18 cellular contexts compared by ENCODE assay signal in the genomic region with DNA sequence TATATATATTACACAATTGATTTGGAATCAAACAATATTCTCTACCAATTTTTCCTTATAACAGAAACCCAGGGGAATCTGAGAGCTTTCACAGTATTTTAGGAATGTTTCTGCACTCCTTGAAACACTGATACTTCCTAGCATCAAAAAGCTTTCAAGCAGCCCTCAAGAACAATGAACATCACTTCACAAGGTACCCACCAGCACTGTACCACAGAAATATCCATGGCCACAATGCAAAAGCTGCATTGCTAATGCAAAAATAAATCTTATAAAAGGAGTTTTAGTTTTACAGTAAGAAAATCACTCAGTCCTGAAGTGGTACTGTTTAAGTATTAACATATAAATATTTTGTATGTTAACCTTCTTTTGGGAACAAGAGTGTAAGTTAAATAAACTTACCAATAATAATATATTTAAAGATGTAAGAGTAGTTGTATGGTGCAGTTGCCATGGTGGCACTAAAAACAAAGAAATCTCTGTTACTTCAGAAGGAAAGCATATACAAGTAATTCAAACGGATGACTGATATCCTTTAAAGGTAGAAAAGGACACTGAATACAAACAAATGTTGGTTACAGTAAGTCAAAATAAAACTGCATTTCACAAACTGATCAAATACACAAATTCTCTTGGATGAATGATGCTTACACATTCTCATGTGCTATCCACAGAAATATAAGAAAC. TPM values are rescaled to one million over a fixed set of nuclear protein-coding genes. Genes with fewer than 3 reads are reported as not detected.
DNase-seq lines count a peak whose midpoint lies in the region; ATAC-seq and TF ChIP-seq lines count a peak whose summit lies in the region.
"Had no signal": no experiment of that assay in that cellular context is flagged by ENCODE, and none has a peak within 500 bp of the region (broad histone marks: within the 10 kb centered on the region; RNA-seq: fewer than 3 reads in every experiment).

No MANE protein-coding gene starts in this region.

- peak overlapping the region; percentile 29 for H3K4me3 Mint-ChIP-seq in activated T-helper 17 cell treated with anti-CD3 and anti-CD28 coated beads, Interleukin-2, amount 50 U/mL, for 72 hours

- H3K4me3 ChIP-seq in mammary epithelial cell (replicated peaks in 1 of 3; ENCODE audit: insufficient read depth in 1 of 3, low read depth in 2 of 3, low read length in 3 of 3) (no peak overlapping the region), breast epithelium (no peak overlapping the region), left lung (no peak overlapping the region), gastrocnemius medialis (no peak overlapping the region)
- H3K4me3 ChIP-seq: ovary, skin epidermis had no signal

- H3K4me1 Mint-ChIP-seq in activated T-helper 17 cell treated with anti-CD3 and anti-CD28 coated beads, Interleukin-2, amount 50 U/mL, for 72 hours = peaks cover 43% of the 10 kb centered on the region

- WGBS in mammary epithelial cell (ENCODE audit: low coverage, missing lambda C conversion rate) = 22% methylated on average over 1 of the region's 1 CpG

- CTCF ChIA-PET in mammary epithelial cell (lab: Charles Lee; ENCODE audit: low non-redundant PET) = no interaction called here

- in situ Hi-C loops in mammary epithelial cell (cut with MboI; ENCODE audit: low sequenced_read_pairs in 2 of 2) (no loop called here), ACHN (cut with HindIII; ENCODE audit: low pct_ligation_motif_present, low pct_unique_long_range_greater_than_20kb, low sequenced_read_pairs) (no loop called here), gastrocnemius medialis (cut with MboI; ENCODE audit: low sequenced_read_pairs in 4 of 4) (no loop called here)

- H3K27me3 Mint-ChIP-seq in activated T-helper 17 cell treated with anti-CD3 and anti-CD28 coated beads, Interleukin-2, amount 50 U/mL, for 72 hours = no peaks in the 10 kb centered on the region
- H3K27me3 Mint-ChIP-seq: stimulated activated naive B cell treated with anti-CD40 and anti-IgM and Interleukin-4, amounts not matched to agents 10 μg/mL and 1 μg/mL and 100 μg/mL, for 72 hours; type B pancreatic cell had no signal

- H3K36me3 ChIP-seq in mammary epithelial cell (ENCODE audit: insufficient read depth, low read length) = no peaks in the 10 kb centered on the region
- no peaks in the 10 kb centered on the region for H3K36me3 ChIP-seq in breast epithelium
- H3K36me3 ChIP-seq in left lung = no peaks in the 10 kb centered on the region
- no peaks in the 10 kb centered on the region for H3K36me3 ChIP-seq in gastrocnemius medialis
- H3K36me3 ChIP-seq: ovary had no signal

- H3K36me3 Mint-ChIP-seq in activated T-helper 17 cell treated with anti-CD3 and anti-CD28 coated beads, Interleukin-2, amount 50 U/mL, for 72 hours (ENCODE audit: low read depth) = peaks cover 43% of the 10 kb centered on the region

- H3K79me2 ChIP-seq in mammary epithelial cell (ENCODE audit: insufficient read depth, low read length) = peaks cover 99% of the 10 kb centered on the region

- peak overlapping the region; percentile 33 for H3K27ac Mint-ChIP-seq in activated T-helper 17 cell treated with anti-CD3 and anti-CD28 coated beads, Interleukin-2, amount 50 U/mL, for 72 hours

- DNase-seq in mammary epithelial cell (no peak), breast epithelium (ENCODE audit: low spot score in 2 of 2) (no peak), left lung (no peak), ACHN (no peak), gastrocnemius medialis (no peak)
- DNase-seq: central memory CD4-positive, alpha-beta T cell; midbrain; NCI-H1092 treated with DMSO at 0.1 percent for 48 hours; NCI-H2171; ovary; stimulated activated naive B cell treated with anti-CD40 and anti-IgM and Interleukin-4, amounts not matched to agents 10 μg/mL and 1 μg/mL and 100 μg/mL, for 72 hours; T-helper 9 cell had no signal

- H3K4me1 ChIP-seq in mammary epithelial cell (ENCODE audit: insufficient read depth, low read length) (peaks cover 31% of the 10 kb centered on the region), breast epithelium (no peaks in the 10 kb centered on the region), left lung (peaks cover 43 to 73% of the 10 kb centered on the region in 2 donors), gastrocnemius medialis (peaks cover 85 to 86% of the 10 kb centered on the region in 2 donors)

- no peak overlapping the region for H3K9ac ChIP-seq in mammary epithelial cell (ENCODE audit: insufficient read depth, low read length)

- peak overlapping the region; percentile 69 for H3K27ac ChIP-seq in mammary epithelial cell (ENCODE audit: insufficient read depth, low read depth, low read length)
- H3K27ac ChIP-seq in breast epithelium = no peak overlapping the region
- no peak overlapping the region for H3K27ac ChIP-seq in left lung
- H3K27ac ChIP-seq in gastrocnemius medialis = no peak overlapping the region
- H3K27ac ChIP-seq: ovary had no signal

- H3K4me2 ChIP-seq in mammary epithelial cell (ENCODE audit: insufficient read depth, low read depth, low read length) = no peak overlapping the region

- peaks cover 8% of the 10 kb centered on the region for H4K20me1 ChIP-seq in mammary epithelial cell (ENCODE audit: insufficient read depth, low read length)

- TF ChIP-seq CTCF in mammary epithelial cell (conservative IDR thresholded peaks at IDR 0.05 in 1 of 2, IDR thresholded peaks at IDR 0.05 in 1 of 2; ENCODE audit: extremely low read depth in 1 of 2, insufficient read depth in 1 of 2, low read depth in 1 of 2, low read length in 2 of 2) (no peak), breast epithelium (IDR thresholded peaks at IDR 0.05) (no peak), left lung (IDR thresholded peaks at IDR 0.05) (no peak), gastrocnemius medialis (IDR thresholded peaks at IDR 0.05 in 4 of 5, conservative IDR thresholded peaks at IDR 0.05 in 1 of 5) (no peak)

- BruUV-seq in mammary epithelial cell (replicated peaks; lab: Mats Ljungman, UMichigan) = no TSS peak

- H3K27me3 ChIP-seq in mammary epithelial cell (ENCODE audit: insufficient read depth, low read length) (no peaks in the 10 kb centered on the region), breast epithelium (no peaks in the 10 kb centered on the region), left lung (no peaks in the 10 kb centered on the region), gastrocnemius medialis (no peaks in the 10 kb centered on the region)
- H3K27me3 ChIP-seq: ovary had no signal

- intact Hi-C loops in mammary epithelial cell (cut with micrococcal nuclease) (loop anchor here (10.0 kb wide), 1 partner anchor 208 kb away; no protein-coding TSS in a partner anchor), breast epithelium (cut with DNase I; ENCODE audit: low total_unique reads) (no loop called here), left lung (cut with DNase I) (no loop called here), gastrocnemius medialis (cut with DNase I; ENCODE audit: low total_unique reads) (no loop called here)

- H2AFZ ChIP-seq in mammary epithelial cell (ENCODE audit: low read depth, low read length) = no peak overlapping the region

- H3K9me3 ChIP-seq in mammary epithelial cell (replicated peaks; ENCODE audit: insufficient read depth, low read length) (no peaks in the 10 kb centered on the region), breast epithelium (no peaks in the 10 kb centered on the region), left lung (no peaks in the 10 kb centered on the region), gastrocnemius medialis (no peaks in the 10 kb centered on the region)
- H3K9me3 ChIP-seq: ovary had no signal

- H3K9me3 Mint-ChIP-seq in activated T-helper 17 cell treated with anti-CD3 and anti-CD28 coated beads, Interleukin-2, amount 50 U/mL, for 72 hours = no peaks in the 10 kb centered on the region
- H3K9me3 Mint-ChIP-seq: stimulated activated naive B cell treated with anti-CD40 and anti-IgM and Interleukin-4, amounts not matched to agents 10 μg/mL and 1 μg/mL and 100 μg/mL, for 72 hours; type B pancreatic cell had no signal

- peak; percentile 48 for ATAC-seq in activated T-helper 17 cell treated with anti-CD3 and anti-CD28 coated beads, Interleukin-2, amount 50 U/mL, for 72 hours (replicated peaks)
- ATAC-seq in left lung = peak; percentile 25
- ATAC-seq in gastrocnemius medialis = no peak
- no peak for ATAC-seq in GM21717 (IDR thresholded peaks at IDR 0.05; ENCODE audit: unreplicated experiment)
- no peak for ATAC-seq in HG02840 (IDR thresholded peaks at IDR 0.05; ENCODE audit: low FRiP score, unreplicated experiment)
- ATAC-seq: Right ventricle myocardium inferior; stimulated activated naive B cell treated with anti-CD40 and anti-IgM and Interleukin-4, amounts not matched to agents 10 μg/mL and 1 μg/mL and 100 μg/mL, for 72 hours had no signal

- dilution Hi-C loops in mammary epithelial cell (cut with HindIII; ENCODE audit: low sequenced_read_pairs) = loop anchor here (5.0 kb wide), 1 partner anchor 94 kb away; no protein-coding TSS in a partner anchor

- TF ChIP-seq POLR2A in breast epithelium (IDR thresholded peaks at IDR 0.05) = no peak
- TF ChIP-seq POLR2A in gastrocnemius medialis (IDR thresholded peaks at IDR 0.05) = no peak

RNA-seq across cellular contexts. Expression of gene RAB14, which starts 8.6 kb away (rescaled TPM):
- total RNA-seq in mammary epithelial cell = 10 to 100 TPM; 27.5 to 74.6 TPM
- polyA plus RNA-seq in mammary epithelial cell = 24.7 TPM
- polyA minus RNA-seq in mammary epithelial cell = 33.8 TPM
- total RNA-seq in breast epithelium = 10 to 100 TPM; 36.5 to 53.1 (median 41.3) TPM
- 10 to 100 TPM; 45.4 to 66.4 TPM for total RNA-seq in activated T-helper 17 cell treated with anti-CD3 and anti-CD28 coated beads, Interleukin-2, amount 50 U/mL, for 72 hours
- total RNA-seq in left lung = 100 to 1,000 TPM in 1 of 2 donors, 10 to 100 TPM in 1; 94.1 to 111 TPM
- total RNA-seq in gastrocnemius medialis = 10 to 100 TPM; 18.7 to 26.8 (median 19.5) TPM

Comparison
In these comparisons a context has a peak if more than half of its experiments do, and no peak if none do; other contexts are left out.
1. ATAC-seq: peak in activated T-helper 17 cell treated with anti-CD3 and anti-CD28 coated beads, Interleukin-2, amount 50 U/mL, for 72 hours (single experiment) and left lung (single experiment); none in gastrocnemius medialis (0 of 2), GM21717 (single experiment) and HG02840 (single experiment).